Comparison of ENCODE assay signal across 8 cellular contexts in genomic region chr6:159693128-159693893, GRCh38. TPM values are rescaled to one million over a fixed set of nuclear protein-coding genes. Genes with fewer than 3 reads are reported as not detected.
DNase-seq lines count a peak whose midpoint lies in the region; ATAC-seq and FAIRE-seq lines count a peak whose summit lies in the region.

SOD2 (minus strand) TSS chr6:159693241; CDS start chr6:159693167, 74 bp downstream.

- H3K4me1 Mint-ChIP-seq in naive B cell: peaks cover 32 to 40% (median 34%) of the 10 kb centered on the region in 3 donors
- H3K4me1 Mint-ChIP-seq in stimulated activated memory B cell treated with anti-CD40 and anti-IgM and Interleukin-4, amounts not matched to agents 10 μg/mL and 1 μg/mL and 100 μg/mL, for 72 hours: peaks cover 49% of the 10 kb centered on the region

- peak; percentile 76 for DNase-seq in DMS79 treated with DMSO at 0.1 percent for 48 hours (lab: John Stamatoyannopoulos, UW)
- DNase-seq in KG1 (lab: John Stamatoyannopoulos, UW): peak; percentile 59
- peak; percentile 69 for DNase-seq in RCC 7860 (ENCODE audit: low spot score)
- peak; percentile 76 for DNase-seq in activated T-helper 1 cell treated with Interleukin-2 at 50 U/mL for 16 hours (ENCODE audit: low read depth)
- peak; percentile 98 for DNase-seq in fibroblast of gingiva (ENCODE audit: low read depth)
- DNase-seq in naive B cell: peak; percentile 88

- FAIRE-seq in RCC 7860 (lab: Jason Lieb, UNC): no peak

- H3K27me3 Mint-ChIP-seq in naive B cell: no peaks in the 10 kb centered on the region
- H3K27me3 Mint-ChIP-seq in stimulated activated memory B cell treated with anti-CD40 and anti-IgM and Interleukin-4, amounts not matched to agents 10 μg/mL and 1 μg/mL and 100 μg/mL, for 72 hours: no peaks in the 10 kb centered on the region

- ATAC-seq in GM21723 (IDR thresholded peaks at IDR 0.05; ENCODE audit: unreplicated experiment) (peak; percentile 77), naive B cell (ENCODE audit: low read depth in 2 of 2) (peak; percentile 66 to 70)
- ATAC-seq in stimulated activated memory B cell treated with anti-CD40 and anti-IgM and Interleukin-4, amounts not matched to agents 10 μg/mL and 1 μg/mL and 100 μg/mL, for 72 hours: peak; percentile 92

- peaks cover 0 to 7% of the 10 kb centered on the region in 2 donors for H3K36me3 Mint-ChIP-seq in naive B cell
- peaks cover 17% of the 10 kb centered on the region for H3K36me3 Mint-ChIP-seq in stimulated activated memory B cell treated with anti-CD40 and anti-IgM and Interleukin-4, amounts not matched to agents 10 μg/mL and 1 μg/mL and 100 μg/mL, for 72 hours

- H3K4me3 Mint-ChIP-seq in naive B cell: peak within 1 kb of the TSS; percentile 84 to 97 (median 94)
- H3K4me3 Mint-ChIP-seq in stimulated activated memory B cell treated with anti-CD40 and anti-IgM and Interleukin-4, amounts not matched to agents 10 μg/mL and 1 μg/mL and 100 μg/mL, for 72 hours: peak within 1 kb of the TSS; percentile 91

- H3K27ac Mint-ChIP-seq in naive B cell: peak within 1 kb of the TSS; percentile 93 to 98 (median 97)
- peak within 1 kb of the TSS; percentile 93 for H3K27ac Mint-ChIP-seq in stimulated activated memory B cell treated with anti-CD40 and anti-IgM and Interleukin-4, amounts not matched to agents 10 μg/mL and 1 μg/mL and 100 μg/mL, for 72 hours

- no peaks in the 10 kb centered on the region for H3K9me3 Mint-ChIP-seq in naive B cell
- H3K9me3 Mint-ChIP-seq in stimulated activated memory B cell treated with anti-CD40 and anti-IgM and Interleukin-4, amounts not matched to agents 10 μg/mL and 1 μg/mL and 100 μg/mL, for 72 hours: no peaks in the 10 kb centered on the region

RNA-seq across cellular contexts. Expression of gene SOD2, which starts in this region (rescaled TPM):
- polyA plus RNA-seq in naive B cell (ENCODE audit: low read depth in 6 of 6): 10 to 100 TPM; 74.3 to 99.4 (median 83.2) TPM

Comparison
In these comparisons a context has a peak if more than half of its experiments do, and no peak if none do; other contexts are left out.
1. Peak in every context shown above with its lines: DNase-seq and ATAC-seq.